Comparison of ENCODE assay signal across 15 cellular contexts in genomic region chr4:88725143-88725542, GRCh38. TPM values are rescaled to one million over a fixed set of nuclear protein-coding genes. Genes with fewer than 3 reads are reported as not detected.
DNase-seq lines count a peak whose midpoint lies in the region; ATAC-seq and TF ChIP-seq lines count a peak whose summit lies in the region.
"Had no signal": no experiment of that assay in that cellular context is flagged by ENCODE, and none has a peak within 500 bp of the region (broad histone marks: within the 10 kb centered on the region; RNA-seq: fewer than 3 reads in every experiment).

No MANE protein-coding gene starts in this region.

- no peak overlapping the region for H3K4me2 ChIP-seq in mesendoderm (ENCODE audit: low read length)
- H3K4me2 ChIP-seq: BLaER1 had no signal

- H3K36me3 Mint-ChIP-seq in WTC11 = peaks cover 19% of the 10 kb centered on the region
- H3K36me3 Mint-ChIP-seq in stimulated activated memory B cell treated with anti-CD40 and anti-IgM and Interleukin-4, amounts not matched to agents 10 μg/mL and 1 μg/mL and 100 μg/mL, for 72 hours = peaks cover 25% of the 10 kb centered on the region
- peaks cover 5% of the 10 kb centered on the region for H3K36me3 Mint-ChIP-seq in activated naive CD4-positive, alpha-beta T cell treated with anti-CD3 and anti-CD28 coated beads for 36 hours (ENCODE audit: low read depth)

- H3K4ac ChIP-seq in mesendoderm (ENCODE audit: low read depth, low read length) = no peak overlapping the region

- H3K27me3 ChIP-seq in cardiac muscle cell = no peaks in the 10 kb centered on the region
- no peaks in the 10 kb centered on the region for H3K27me3 ChIP-seq in right atrium auricular region
- no peaks in the 10 kb centered on the region for H3K27me3 ChIP-seq in mesendoderm (ENCODE audit: insufficient read depth, low read length, poor library complexity)
- H3K27me3 ChIP-seq: BLaER1 had no signal

- H3K27ac Mint-ChIP-seq in WTC11 = peak overlapping the region; percentile 85
- H3K27ac Mint-ChIP-seq in stimulated activated memory B cell treated with anti-CD40 and anti-IgM and Interleukin-4, amounts not matched to agents 10 μg/mL and 1 μg/mL and 100 μg/mL, for 72 hours = no peak overlapping the region
- H3K27ac Mint-ChIP-seq in activated naive CD4-positive, alpha-beta T cell treated with anti-CD3 and anti-CD28 coated beads for 36 hours = no peak overlapping the region

- CTCF ChIA-PET in WTC11 (lab: Charles Lee) = interaction anchor here (1.0 to 3.2 kb wide), 5 partner anchors 15 to 185 kb away, joined by 3 to 9 read pairs (median 7); no protein-coding TSS in a partner anchor
- CTCF ChIA-PET in activated naive CD4-positive, alpha-beta T cell treated with anti-CD3 and anti-CD28 coated beads for 36 hours (lab: Charles Lee) = interaction anchor here (0.8 to 1.6 kb wide), 2 partner anchors 11 to 186 kb away, joined by 3 to 6 read pairs; no protein-coding TSS in a partner anchor

- WGBS in mesendoderm (ENCODE audit: extremely low coverage, insufficient coverage, low lambda C conversion rate) = no CpG with 5 or more reads among the region's 4 CpGs

- H3K9me3 ChIP-seq in cardiac muscle cell (ENCODE audit: low read depth) (no peaks in the 10 kb centered on the region), right atrium auricular region (no peaks in the 10 kb centered on the region)
- H3K9me3 ChIP-seq: BLaER1, Caco-2, HAP-1 had no signal

- no peak overlapping the region for H2BK15ac ChIP-seq in mesendoderm (replicated peaks; ENCODE audit: low read depth)

- no peak overlapping the region for H3K4me3 Mint-ChIP-seq in WTC11
- no peak overlapping the region for H3K4me3 Mint-ChIP-seq in stimulated activated memory B cell treated with anti-CD40 and anti-IgM and Interleukin-4, amounts not matched to agents 10 μg/mL and 1 μg/mL and 100 μg/mL, for 72 hours
- H3K4me3 Mint-ChIP-seq in activated naive CD4-positive, alpha-beta T cell treated with anti-CD3 and anti-CD28 coated beads for 36 hours = no peak overlapping the region
- H3K4me3 Mint-ChIP-seq: CD8-positive, alpha-beta memory T cell had no signal

- intact Hi-C loops in activated naive CD4-positive, alpha-beta T cell treated with anti-CD3 and anti-CD28 coated beads for 36 hours (cut with micrococcal nuclease) = no loop called here

- no peak overlapping the region for H3K23ac ChIP-seq in mesendoderm (ENCODE audit: low read length)

- no peak overlapping the region for H2BK5ac ChIP-seq in mesendoderm (ENCODE audit: low read length)

- no peaks in the 10 kb centered on the region for H3K79me1 ChIP-seq in mesendoderm (ENCODE audit: low read length)

- no peaks in the 10 kb centered on the region for H3K79me2 ChIP-seq in mesendoderm (ENCODE audit: control insufficient read depth, insufficient read depth, low read length)

- H3K18ac ChIP-seq in mesendoderm (ENCODE audit: low read length) = no peak overlapping the region

- H3K9me3 Mint-ChIP-seq in WTC11 = no peaks in the 10 kb centered on the region
- H3K9me3 Mint-ChIP-seq in stimulated activated memory B cell treated with anti-CD40 and anti-IgM and Interleukin-4, amounts not matched to agents 10 μg/mL and 1 μg/mL and 100 μg/mL, for 72 hours = no peaks in the 10 kb centered on the region
- H3K9me3 Mint-ChIP-seq in activated naive CD4-positive, alpha-beta T cell treated with anti-CD3 and anti-CD28 coated beads for 36 hours = no peaks in the 10 kb centered on the region
- H3K9me3 Mint-ChIP-seq: CD8-positive, alpha-beta memory T cell had no signal

- no peak overlapping the region for H4K5ac ChIP-seq in mesendoderm (ENCODE audit: low read length)

- H3K56ac ChIP-seq in mesendoderm (ENCODE audit: low read length) = no peak overlapping the region

- H2BK120ac ChIP-seq in mesendoderm (ENCODE audit: low read depth, low read length) = no peak overlapping the region

- peak overlapping the region; percentile 49 for H3K27ac ChIP-seq in cardiac muscle cell
- H3K27ac ChIP-seq in right atrium auricular region = no peak overlapping the region
- H3K27ac ChIP-seq in mesendoderm (ENCODE audit: low read depth, low read length) = no peak overlapping the region
- H3K27ac ChIP-seq: 22Rv1, BLaER1, GM23248 had no signal

- no peak overlapping the region for H4K8ac ChIP-seq in mesendoderm (ENCODE audit: low read depth, low read length)

- no peak overlapping the region for H2AK5ac ChIP-seq in mesendoderm (ENCODE audit: low read length)

- H3K9ac ChIP-seq in mesendoderm (ENCODE audit: low read length) = no peak overlapping the region
- H3K9ac ChIP-seq: BLaER1, GM23248 had no signal

- peak; percentile 57 for ATAC-seq in WTC11
- ATAC-seq in stimulated activated memory B cell treated with anti-CD40 and anti-IgM and Interleukin-4, amounts not matched to agents 10 μg/mL and 1 μg/mL and 100 μg/mL, for 72 hours = no peak

- H3K4me3 ChIP-seq in cardiac muscle cell (no peak overlapping the region), right atrium auricular region (no peak overlapping the region), mesendoderm (ENCODE audit: low read length) (no peak overlapping the region)
- H3K4me3 ChIP-seq: BLaER1, GM23248, HAP-1 had no signal

- POLR2A ChIA-PET in WTC11 (lab: Charles Lee) = interaction anchor here (0.8 kb wide), 1 partner anchor 14 kb away, joined by 3 read pairs; no protein-coding TSS in a partner anchor

- H3K4me1 Mint-ChIP-seq in WTC11 = peaks cover 7% of the 10 kb centered on the region
- no peaks in the 10 kb centered on the region for H3K4me1 Mint-ChIP-seq in stimulated activated memory B cell treated with anti-CD40 and anti-IgM and Interleukin-4, amounts not matched to agents 10 μg/mL and 1 μg/mL and 100 μg/mL, for 72 hours
- no peaks in the 10 kb centered on the region for H3K4me1 Mint-ChIP-seq in activated naive CD4-positive, alpha-beta T cell treated with anti-CD3 and anti-CD28 coated beads for 36 hours (ENCODE audit: low read depth)
- H3K4me1 Mint-ChIP-seq: CD8-positive, alpha-beta memory T cell had no signal

- DNase-seq in cardiac muscle cell (ENCODE audit: low read depth in 1 of 2, low spot score in 1 of 2) = no peak
- DNase-seq in right atrium auricular region (ENCODE audit: low spot score) = no peak
- no peak for DNase-seq in WTC11 (ENCODE audit: low spot score)
- DNase-seq in mesendoderm = peak; percentile 10
- no peak for DNase-seq in EL
- no peak for DNase-seq in activated naive CD4-positive, alpha-beta T cell treated with anti-CD3 and anti-CD28 coated beads for 36 hours
- DNase-seq: Caco-2; CD8-positive, alpha-beta memory T cell; DND-41; GM23248 had no signal

- H3K36me3 ChIP-seq in cardiac muscle cell (peaks cover 50% of the 10 kb centered on the region), right atrium auricular region (peaks cover 34% of the 10 kb centered on the region), mesendoderm (ENCODE audit: control insufficient read depth, insufficient read depth, low read length) (no peaks in the 10 kb centered on the region)

- no peak for TF ChIP-seq CTCF in cardiac muscle cell (IDR thresholded peaks at IDR 0.05; ENCODE audit: low read depth, low read length)
- no peak for TF ChIP-seq CTCF in right atrium auricular region (IDR thresholded peaks at IDR 0.05)
- no peak for TF ChIP-seq CTCF in WTC11 (IDR thresholded peaks at IDR 0.05)

- H3K4me1 ChIP-seq in cardiac muscle cell (ENCODE audit: low read depth) (no peaks in the 10 kb centered on the region), right atrium auricular region (peaks cover 0 to 46% of the 10 kb centered on the region in 2 donors), mesendoderm (ENCODE audit: control insufficient read depth, low read depth, low read length) (no peaks in the 10 kb centered on the region)
- H3K4me1 ChIP-seq: BLaER1, Caco-2 had no signal

- no peaks in the 10 kb centered on the region for H3K27me3 Mint-ChIP-seq in WTC11 (ENCODE audit: low read depth)
- H3K27me3 Mint-ChIP-seq in stimulated activated memory B cell treated with anti-CD40 and anti-IgM and Interleukin-4, amounts not matched to agents 10 μg/mL and 1 μg/mL and 100 μg/mL, for 72 hours = no peaks in the 10 kb centered on the region
- H3K27me3 Mint-ChIP-seq in activated naive CD4-positive, alpha-beta T cell treated with anti-CD3 and anti-CD28 coated beads for 36 hours (ENCODE audit: low read depth) = no peaks in the 10 kb centered on the region
- H3K27me3 Mint-ChIP-seq: CD8-positive, alpha-beta memory T cell had no signal

TF ChIP-seq in WTC11, 78 proteins besides CTCF, POLR2A, EP300 and RAD21 (continues in another document):
- no peak for TF ChIP-seq SMAD3 (CRISPR knock-in tag; IDR thresholded peaks at IDR 0.05; ENCODE audit: borderline replicate concordance)
- no peak for TF ChIP-seq ZNF219 (CRISPR knock-in tag; IDR thresholded peaks at IDR 0.05; ENCODE audit: borderline replicate concordance)
- TF ChIP-seq CBFB (CRISPR knock-in tag; IDR thresholded peaks at IDR 0.05; ENCODE audit: low read depth) = no peak
- no peak for TF ChIP-seq TCF7 (CRISPR knock-in tag; IDR thresholded peaks at IDR 0.05; ENCODE audit: low read depth)
- no peak for TF ChIP-seq ZNF138 (CRISPR knock-in tag; conservative IDR thresholded peaks at IDR 0.05)
- TF ChIP-seq AR (CRISPR knock-in tag; IDR thresholded peaks at IDR 0.05) = no peak

RNA-seq across cellular contexts. Expression of gene NAP1L5, which starts 27.5 kb away (rescaled TPM):
- total RNA-seq in cardiac muscle cell = 3.0 and 3.2 TPM in 2 replicates
- polyA plus RNA-seq in cardiac muscle cell = 2.6 and 5.1 TPM in 2 replicates
- 1 to 10 TPM; 5.2 to 6.6 TPM for total RNA-seq in right atrium auricular region
- total RNA-seq in WTC11 (2021) = 3.1 to 3.4 TPM (median 3.3 TPM) in 3 replicates
- 4.0 TPM for polyA plus RNA-seq in mesendoderm (2013, experiment 1 of 2)
- polyA plus RNA-seq in mesendoderm (2013, experiment 2 of 2) = 4.2 TPM
- total RNA-seq in activated naive CD4-positive, alpha-beta T cell treated with anti-CD3 and anti-CD28 coated beads for 36 hours = 1 to 10 TPM; 3.5 to 3.9 TPM
- total RNA-seq: A673, Caco-2 had no signal
